Comparison of ENCODE assay signal across 12 cellular contexts in the genomic region with DNA sequence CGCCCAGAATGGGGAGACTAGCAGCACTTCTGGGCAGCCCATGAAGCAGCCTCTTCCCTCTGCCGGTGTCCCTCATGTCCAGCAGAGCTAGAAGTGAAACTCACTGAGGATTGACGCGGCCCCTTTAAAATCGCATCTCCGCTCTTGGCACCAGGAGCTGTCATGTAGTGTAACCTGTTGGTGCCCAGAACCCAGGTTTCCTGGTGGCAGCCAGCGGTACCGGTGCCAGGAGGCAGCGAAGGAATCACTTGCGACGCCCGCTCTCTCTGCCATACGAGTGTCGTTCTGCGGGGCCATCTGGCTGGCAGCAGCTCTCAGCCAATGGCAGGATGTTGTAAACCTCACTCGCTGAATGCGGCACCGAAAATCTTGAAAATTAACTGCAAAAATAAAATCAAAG.
DNase-seq lines count a peak whose midpoint lies in the region; ATAC-seq, FAIRE-seq and TF ChIP-seq lines count a peak whose summit lies in the region.
"Had no signal": no experiment of that assay in that cellular context is flagged by ENCODE, and none has a peak within 500 bp of the region (broad histone marks: within the 10 kb centered on the region; RNA-seq: fewer than 3 reads in every experiment).

No MANE protein-coding gene starts in this region.

- no peaks in the 10 kb centered on the region for H3K27me3 ChIP-seq in GM23248 (replicated peaks; ENCODE audit: insufficient read depth)
- H3K27me3 ChIP-seq in bronchial epithelial cell (ENCODE audit: control insufficient read depth, insufficient read depth, low read length), result no peaks in the 10 kb centered on the region
- H3K27me3 ChIP-seq in right cardiac atrium (ENCODE audit: control insufficient read depth, insufficient read depth), result no peaks in the 10 kb centered on the region
- no peaks in the 10 kb centered on the region for H3K27me3 ChIP-seq in stomach smooth muscle (ENCODE audit: control insufficient read depth in 1 of 2, insufficient read depth in 2 of 2, low read length in 2 of 2)
- H3K27me3 ChIP-seq: pancreas had no signal

- peaks cover 4% of the 10 kb centered on the region; the same call in 1 of the 2 replicates for H3F3A ChIP-seq in GM23248 (ENCODE audit: insufficient read depth)

- H3K36me3 ChIP-seq in GM23248 (ENCODE audit: low read depth) (no peaks in the 10 kb centered on the region), bronchial epithelial cell (ENCODE audit: control insufficient read depth, insufficient read depth, low read length) (no peaks in the 10 kb centered on the region), stomach smooth muscle (ENCODE audit: control insufficient read depth in 2 of 2, insufficient read depth in 2 of 2, low read length in 2 of 2) (no peaks in the 10 kb centered on the region)
- H3K36me3 ChIP-seq: pancreas had no signal

- in situ Hi-C loops in GM23248 (cut with MboI), result no loop called here

- peak overlapping the region; percentile 77 for H2AFZ ChIP-seq in GM23248

- peaks cover 92% of the 10 kb centered on the region for H3K79me2 ChIP-seq in GM23248 (ENCODE audit: insufficient read depth)

- H3K27ac ChIP-seq in GM23248 (peak overlapping the region; percentile 24; the same call in 1 of the 2 replicates), right cardiac atrium (ENCODE audit: low read length) (no peak overlapping the region), stomach smooth muscle (ENCODE audit: low read length) (peak overlapping the region; percentile 62)
- H3K27ac ChIP-seq: pancreas had no signal

- no peaks in the 10 kb centered on the region for H3K9me2 ChIP-seq in GM23248 (ENCODE audit: insufficient read depth)

- 3 to 4% methylated on average over 15 to 18 of the region's 18 CpGs for WGBS in GM23248 (ENCODE audit: low coverage in 1 of 2, low lambda C conversion rate in 2 of 2, missing lambda C conversion rate in 2 of 2), 2 experiments
- 63% methylated on average over 18 of the region's 18 CpGs for WGBS in right cardiac atrium
- 43 to 45% methylated on average over 18 of the region's 18 CpGs for WGBS in lower leg skin, 2 donors

- no peaks in the 10 kb centered on the region for H4K20me1 ChIP-seq in GM23248 (ENCODE audit: insufficient read depth)

- peak; percentile 51 to 69 for ATAC-seq in right cardiac atrium
- ATAC-seq: Panc1, WTC11 had no signal

- intact Hi-C loops in right cardiac atrium (cut with DNase I) (no loop called here), lower leg skin (cut with DNase I; ENCODE audit: low total_unique reads) (no loop called here)

- no peak for FAIRE-seq in bronchial epithelial cell (lab: Jason Lieb, UNC)
- FAIRE-seq: islet of Langerhans, pancreas had no signal

- peak overlapping the region; percentile 90 for H3K4me2 ChIP-seq in GM23248 (ENCODE audit: unreplicated experiment)

- peak overlapping the region; percentile 80 for H3K4me3 ChIP-seq in GM23248
- H3K4me3 ChIP-seq in bronchial epithelial cell (ENCODE audit: low read depth, low read length), result peak overlapping the region; percentile 19
- H3K4me3 ChIP-seq in right cardiac atrium (ENCODE audit: low read length), result no peak overlapping the region
- peak overlapping the region; percentile 31 to 68 for H3K4me3 ChIP-seq in stomach smooth muscle (ENCODE audit: low read length in 2 of 2)
- no peak overlapping the region for H3K4me3 ChIP-seq in lower leg skin (ENCODE audit: low read depth, poor library complexity, severe bottlenecking)
- H3K4me3 ChIP-seq: pancreas had no signal

- no peak for TF ChIP-seq CTCF in bronchial epithelial cell (IDR thresholded peaks at IDR 0.05; ENCODE audit: insufficient read depth, low read length, severe bottlenecking)
- TF ChIP-seq CTCF in lower leg skin (IDR thresholded peaks at IDR 0.05), result no peak

- TF ChIP-seq POLR2A in lower leg skin (IDR thresholded peaks at IDR 0.05), result no peak

- DNase-seq in GM23248 (peak; percentile 70), bronchial epithelial cell (ENCODE audit: low read depth) (no peak), right cardiac atrium (peak in 2 of 3 donors; percentile 75 to 85), lower leg skin (ENCODE audit: low spot score in 2 of 2) (no peak), DMS114 treated with DMSO at 0.1 percent for 48 hours (lab: John Stamatoyannopoulos, UW; ENCODE audit: unreplicated experiment) (no peak), SKM-1 (lab: John Stamatoyannopoulos, UW; ENCODE audit: unreplicated experiment) (no peak)
- DNase-seq in activated T-cell treated with anti-CD3 and anti-CD28 coated beads, Interleukin-2, amount 50 U/mL, for 48 hours, result no peak
- DNase-seq: pancreas had no signal

- peak overlapping the region; percentile 75 for H3K9ac ChIP-seq in GM23248
- H3K9ac ChIP-seq in stomach smooth muscle (ENCODE audit: low read length in 2 of 2), result peak overlapping the region in 1 of 2 donors; percentile 47

- no peaks in the 10 kb centered on the region for H3K9me3 ChIP-seq in GM23248 (ENCODE audit: low read depth)
- no peaks in the 10 kb centered on the region for H3K9me3 ChIP-seq in right cardiac atrium (ENCODE audit: control insufficient read depth, low read length)
- H3K9me3 ChIP-seq in stomach smooth muscle (ENCODE audit: control insufficient read depth in 2 of 2, low read length in 2 of 2), result no peaks in the 10 kb centered on the region
- H3K9me3 ChIP-seq: pancreas had no signal

- H3K4me1 ChIP-seq in GM23248 (ENCODE audit: insufficient read depth), result peaks cover 17% of the 10 kb centered on the region
- H3K4me1 ChIP-seq in right cardiac atrium (ENCODE audit: control insufficient read depth, insufficient read depth, low read length), result peaks cover 14% of the 10 kb centered on the region
- H3K4me1 ChIP-seq in stomach smooth muscle (ENCODE audit: control insufficient read depth, insufficient read depth, low read length), result peaks cover 36% of the 10 kb centered on the region

Comparison
In these comparisons a context has a peak if more than half of its experiments do, and no peak if none do; other contexts are left out.
1. DNase-seq: peak in GM23248 (single experiment) and right cardiac atrium (2 of 3); none in bronchial epithelial cell (single experiment), activated T-cell treated with anti-CD3 and anti-CD28 coated beads, Interleukin-2, amount 50 U/mL, for 48 hours (0 of 2), lower leg skin (0 of 2), DMS114 treated with DMSO at 0.1 percent for 48 hours (single experiment) and SKM-1 (single experiment).
2. H3K4me3 ChIP-seq: peak in GM23248 (single experiment), bronchial epithelial cell (single experiment) and stomach smooth muscle (2 of 2); none in right cardiac atrium (single experiment) and lower leg skin (single experiment).